Comparison of ENCODE assay signal across 20 cellular contexts in genomic region chr3:69753179-69753775, GRCh38.
"Had no signal": no experiment of that assay in that cellular context is flagged by ENCODE, and none has a peak within 500 bp of the region (broad histone marks: within the 10 kb centered on the region; RNA-seq: fewer than 3 reads in every experiment).

No MANE protein-coding gene starts in this region.

- H3K27me3 ChIP-seq: esophagus squamous epithelium, neutrophil, pancreas, suprapubic skin had no signal

- DNase-seq: dermis blood vessel endothelial cell; effector memory CD4-positive, alpha-beta T cell; esophagus squamous epithelium; foreskin melanocyte; hypothalamus; naive B cell; pancreas; small intestine; stimulated activated CD4-positive, alpha-beta T cell treated with anti-CD3 and anti-CD28 coated beads, Interleukin-15, amount 100 ng/mL, for 24 hours; stimulated activated CD4-positive, alpha-beta T cell treated with anti-CD3 and anti-CD28 coated beads, Interleukin-2, amount 100 ng/mL, for 48 hours; stimulated activated naive B cell treated with anti-CD40 and anti-IgM and Interleukin-4, amounts not matched to agents 10 μg/mL and 1 μg/mL and 100 μg/mL, for 72 hours; stimulated activated naive CD8-positive, alpha-beta T cell treated with anti-CD3 and anti-CD28 coated beads, Interleukin-15, amount 100 ng/mL, for 72 hours; trophoblast cell had no signal

- H3K4me3 ChIP-seq: coronary artery, esophagus squamous epithelium, lung, pancreas, suprapubic skin had no signal

- H3K36me3 ChIP-seq: esophagus squamous epithelium, neutrophil, pancreas, suprapubic skin had no signal

- ATAC-seq: natural killer cell treated with Interleukin-12 subunit alpha and Interleukin-12 subunit beta and Interleukin-15 and Interleukin-18, amount 100 ng/mL, for 72 hours; pancreas; stimulated activated naive B cell treated with anti-CD40 and anti-IgM and Interleukin-4, amounts not matched to agents 10 μg/mL and 1 μg/mL and 100 μg/mL, for 72 hours; stimulated activated naive CD8-positive, alpha-beta T cell treated with anti-CD3 and anti-CD28 coated beads, Interleukin-15, amount 100 ng/mL, for 72 hours had no signal

- H3K27ac ChIP-seq: coronary artery, neutrophil, pancreas, suprapubic skin had no signal

- FAIRE-seq: endothelial cell of umbilical vein, keratinocyte, pancreas, small intestine had no signal

- H3K9me3 ChIP-seq: esophagus squamous epithelium, neutrophil, pancreas, suprapubic skin had no signal
